ENCODE assay signal across 8 cellular contexts in the genomic region with DNA sequence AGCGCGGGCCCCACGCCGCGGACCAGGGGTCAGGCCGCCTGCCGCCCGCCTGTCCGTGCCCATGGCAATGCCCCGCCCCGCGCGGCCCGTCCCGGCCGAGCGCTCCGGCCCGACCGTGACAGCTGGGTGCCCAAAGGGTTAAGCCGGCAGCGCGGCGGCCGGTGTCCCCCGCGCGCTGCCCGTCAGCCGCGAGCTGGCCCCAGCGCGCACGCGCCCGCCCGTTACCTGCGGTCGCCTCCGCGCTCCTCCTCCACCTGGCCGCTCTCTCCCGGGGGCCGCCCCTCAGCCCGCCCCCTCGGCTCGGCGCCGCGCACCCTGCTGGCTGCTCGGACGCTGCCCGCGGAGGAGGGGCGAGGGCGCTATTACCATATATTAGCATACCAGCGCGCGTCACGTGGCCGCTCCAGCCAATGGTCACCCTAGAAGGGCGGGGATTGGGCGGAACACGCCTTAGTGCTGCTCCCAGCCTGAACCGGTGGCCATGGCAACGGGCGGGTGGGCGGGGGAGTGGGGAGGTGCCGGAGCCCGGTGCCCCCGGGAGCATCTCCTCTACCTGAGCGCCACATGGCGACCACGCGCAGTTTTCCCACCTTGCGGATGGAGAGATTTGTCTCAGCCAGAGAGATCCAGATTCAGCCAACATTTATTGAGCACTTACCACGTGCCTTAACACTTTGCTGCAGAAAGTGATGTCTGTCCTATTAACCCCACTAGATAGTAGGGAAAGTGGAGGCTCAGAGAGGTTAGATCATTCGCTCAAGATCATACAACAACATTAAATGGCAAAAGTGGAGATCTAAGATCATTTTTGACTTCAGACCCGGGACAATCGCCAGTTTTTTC. TPM values are rescaled to one million over a fixed set of nuclear protein-coding genes. Genes with fewer than 3 reads are reported as not detected.
DNase-seq lines count a peak whose midpoint lies in the region; ATAC-seq and TF ChIP-seq lines count a peak whose summit lies in the region.

A gene with protein sequence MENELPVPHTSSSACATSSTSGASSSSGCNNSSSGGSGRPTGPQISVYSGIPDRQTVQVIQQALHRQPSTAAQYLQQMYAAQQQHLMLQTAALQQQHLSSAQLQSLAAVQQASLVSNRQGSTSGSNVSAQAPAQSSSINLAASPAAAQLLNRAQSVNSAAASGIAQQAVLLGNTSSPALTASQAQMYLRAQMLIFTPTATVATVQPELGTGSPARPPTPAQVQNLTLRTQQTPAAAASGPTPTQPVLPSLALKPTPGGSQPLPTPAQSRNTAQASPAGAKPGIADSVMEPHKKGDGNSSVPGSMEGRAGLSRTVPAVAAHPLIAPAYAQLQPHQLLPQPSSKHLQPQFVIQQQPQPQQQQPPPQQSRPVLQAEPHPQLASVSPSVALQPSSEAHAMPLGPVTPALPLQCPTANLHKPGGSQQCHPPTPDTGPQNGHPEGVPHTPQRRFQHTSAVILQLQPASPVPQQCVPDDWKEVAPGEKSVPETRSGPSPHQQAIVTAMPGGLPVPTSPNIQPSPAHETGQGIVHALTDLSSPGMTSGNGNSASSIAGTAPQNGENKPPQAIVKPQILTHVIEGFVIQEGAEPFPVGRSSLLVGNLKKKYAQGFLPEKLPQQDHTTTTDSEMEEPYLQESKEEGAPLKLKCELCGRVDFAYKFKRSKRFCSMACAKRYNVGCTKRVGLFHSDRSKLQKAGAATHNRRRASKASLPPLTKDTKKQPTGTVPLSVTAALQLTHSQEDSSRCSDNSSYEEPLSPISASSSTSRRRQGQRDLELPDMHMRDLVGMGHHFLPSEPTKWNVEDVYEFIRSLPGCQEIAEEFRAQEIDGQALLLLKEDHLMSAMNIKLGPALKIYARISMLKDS (minus strand): TSS at position 345 of the 843 bp plus-strand sequence. CDS start 55,556 bp downstream, outside the sequence.

- H3K4me3 Mint-ChIP-seq in mesothelial cell of epicardium: peak within 1 kb of the TSS; percentile 53

- H3K36me3 Mint-ChIP-seq in mesothelial cell of epicardium: no peaks in the 10 kb centered on the region

- peak; percentile 89 for ATAC-seq in GM21447 (IDR thresholded peaks at IDR 0.05; ENCODE audit: unreplicated experiment)

- H3K27me3 Mint-ChIP-seq in mesothelial cell of epicardium (ENCODE audit: low read depth): no peaks in the 10 kb centered on the region

- peak; percentile 100 for DNase-seq in COLO668 (lab: John Stamatoyannopoulos, UW; ENCODE audit: unreplicated experiment)
- DNase-seq in HuH-7 (ENCODE audit: low spot score): peak; percentile 86
- peak; percentile 96 for DNase-seq in OCI-M1 (lab: John Stamatoyannopoulos, UW)
- peak; percentile 91 for DNase-seq in activated T-cell treated with anti-CD3 and anti-CD28 coated beads for 24 hours (ENCODE audit: low read depth)
- peak; percentile 91 for DNase-seq in epidermal melanocyte (ENCODE audit: insufficient read length, low spot score)
- DNase-seq in mesothelial cell of epicardium (ENCODE audit: low spot score in 2 of 2, unreplicated experiment in 2 of 2): peak; percentile 97
- peak; percentile 74 for DNase-seq in stimulated activated CD8-positive, alpha-beta memory T cell treated with anti-CD3 and anti-CD28 coated beads, Interleukin-15, amount 100 ng/mL, for 24 hours (ENCODE audit: low read depth)

- peak within 1 kb of the TSS; percentile 30 for H3K27ac Mint-ChIP-seq in mesothelial cell of epicardium

- peak; percentile 16 for TF ChIP-seq CTCF in mesothelial cell of epicardium (IDR thresholded peaks at IDR 0.05; ENCODE audit: unreplicated experiment)

- no peaks in the 10 kb centered on the region for H3K9me3 Mint-ChIP-seq in mesothelial cell of epicardium

- peaks cover 19% of the 10 kb centered on the region for H3K4me1 Mint-ChIP-seq in mesothelial cell of epicardium

RNA-seq across cellular contexts. Expression of the gene that starts here (rescaled TPM):
- total RNA-seq in mesothelial cell of epicardium: 99.5 to 104 TPM (median 99.7 TPM) in 3 replicates

Comparison
In these comparisons a context has a peak if more than half of its experiments do, and no peak if none do; other contexts are left out.
1. Peak in every context shown above with its lines: DNase-seq and ATAC-seq.